29 cellular contexts compared by ENCODE assay signal in the genomic region with DNA sequence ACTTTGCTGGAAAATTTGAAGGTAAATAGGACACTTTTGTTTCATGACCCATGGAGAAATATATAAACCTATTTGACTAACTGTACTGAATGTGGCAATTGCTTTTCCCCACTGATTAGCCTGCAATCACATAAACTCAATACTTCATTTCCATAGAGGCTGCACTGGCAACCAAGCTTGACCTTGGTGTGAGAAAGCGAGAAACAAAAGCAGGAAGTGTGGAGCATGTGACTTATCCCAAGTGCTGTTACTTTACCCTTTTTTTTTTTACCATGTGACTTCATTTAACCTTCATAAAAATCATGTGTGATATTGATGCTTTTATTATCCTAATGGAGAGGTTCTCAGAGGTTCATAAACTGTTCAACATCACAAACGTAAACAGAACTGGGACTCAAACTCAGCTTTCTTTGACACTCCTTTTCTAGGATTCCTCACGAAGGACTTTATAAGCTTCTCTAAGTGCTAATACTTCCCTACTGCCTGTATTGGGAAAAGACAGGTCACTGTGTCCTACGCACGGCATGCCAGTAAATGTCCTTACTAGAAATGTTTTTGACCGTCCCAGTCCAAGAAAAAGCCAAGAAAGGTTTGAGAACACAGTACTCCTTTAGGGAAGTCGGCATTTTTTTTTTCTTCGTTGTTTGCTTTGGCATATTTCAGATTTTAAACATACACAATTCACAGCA. TPM values are rescaled to one million over a fixed set of nuclear protein-coding genes. Genes with fewer than 3 reads are reported as not detected.
DNase-seq lines count a peak whose midpoint lies in the region; ATAC-seq and TF ChIP-seq lines count a peak whose summit lies in the region.
"Had no signal": no experiment of that assay in that cellular context is flagged by ENCODE, and none has a peak within 500 bp of the region (broad histone marks: within the 10 kb centered on the region; RNA-seq: fewer than 3 reads in every experiment).

No MANE protein-coding gene starts in this region.

- H3K27me3 ChIP-seq in breast epithelium (no peaks in the 10 kb centered on the region), dorsolateral prefrontal cortex (no peaks in the 10 kb centered on the region)
- H3K27me3 ChIP-seq: colonic mucosa, Peyer's patch, tibial nerve had no signal

- no peak for DNase-seq in breast epithelium (ENCODE audit: low spot score in 2 of 2)
- no peak for DNase-seq in MCF 10A (ENCODE audit: unreplicated experiment)
- DNase-seq in fibroblast of pulmonary artery (ENCODE audit: low read depth): peak; percentile 8
- DNase-seq in osteocyte (ENCODE audit: extremely low spot score, unreplicated experiment): no peak
- no peak for DNase-seq in dorsolateral prefrontal cortex
- no peak for DNase-seq in iPS-NIHi11 (ENCODE audit: low spot score)
- DNase-seq in WTC11 (ENCODE audit: low spot score): no peak
- DNase-seq: 8988T; activated CD4-positive, alpha-beta T cell treated with anti-CD3 and anti-CD28 coated beads for 4 hours; activated T-cell treated with anti-CD3 and anti-CD28 coated beads, Interleukin-2, amount 50 U/mL, for 4 hours; CD4-positive, alpha-beta memory T cell; colonic mucosa; DMS 273 treated with DMSO at 0.1 percent for 48 hours; kidney glomerular epithelial cell; NCI-H1105; NCI-H2029 treated with DMSO at 0.1 percent for 48 hours; NCI-H446; nucleus accumbens; Peyer's patch; SJCRH30; stimulated activated naive CD8-positive, alpha-beta T cell treated with anti-CD3 and anti-CD28 coated beads, Interleukin-15, Interleukin-2, amounts not matched to agents 100 U/mL and 50 U/mL, for 24 hours had no signal

- ATAC-seq in GM21786 (IDR thresholded peaks at IDR 0.05; ENCODE audit: unreplicated experiment): no peak
- no peak for ATAC-seq in WTC11
- ATAC-seq: activated T-cell treated with anti-CD3 and anti-CD28 coated beads, Interleukin-2, amount 50 U/mL, for 4 hours; sciatic nerve; stimulated activated naive CD8-positive, alpha-beta T cell treated with anti-CD3 and anti-CD28 coated beads, Interleukin-15, Interleukin-2, amounts not matched to agents 100 U/mL and 50 U/mL, for 24 hours had no signal

- CTCF ChIA-PET in MCF 10A (lab: Yijun Ruan, JAX): interaction anchor here (0.7 to 1.0 kb wide), 4 partner anchors 8 to 1245 kb away, joined by 3 read pairs; no protein-coding TSS in a partner anchor
- CTCF ChIA-PET in WTC11 (lab: Charles Lee): no interaction called here

- intact Hi-C loops in breast epithelium (cut with DNase I; ENCODE audit: low total_unique reads) (no loop called here), MCF 10A (cut with micrococcal nuclease) (no loop called here), dorsolateral prefrontal cortex (cut with DNase I) (no loop called here)

- no peaks in the 10 kb centered on the region for H3K9me3 ChIP-seq in breast epithelium
- H3K9me3 ChIP-seq: colonic mucosa, Peyer's patch, SJCRH30, tibial nerve had no signal

- POLR2A ChIA-PET in MCF 10A (lab: Yijun Ruan, JAX) (no interaction called here), WTC11 (lab: Charles Lee) (no interaction called here)

- no peak overlapping the region for H3K4me3 ChIP-seq in breast epithelium
- no peak overlapping the region for H3K4me3 ChIP-seq in fibroblast of pulmonary artery (replicated peaks; ENCODE audit: low read depth, low read length)
- no peak overlapping the region for H3K4me3 ChIP-seq in dorsolateral prefrontal cortex
- H3K4me3 ChIP-seq: colonic mucosa, Peyer's patch, SJCRH30, tibial nerve had no signal

- TF ChIP-seq POLR2A in breast epithelium (IDR thresholded peaks at IDR 0.05): no peak

- peak overlapping the region; percentile 43 to 53 for H3K27ac ChIP-seq in breast epithelium
- peak overlapping the region in 7 of 59 donors; percentile 6 to 65 (median 21) for H3K27ac ChIP-seq in dorsolateral prefrontal cortex
- H3K27ac ChIP-seq: colonic mucosa, Peyer's patch, SJCRH30 had no signal

- H3K27ac Mint-ChIP-seq in MCF 10A (ENCODE audit: low read depth, unreplicated experiment): no peak overlapping the region
- H3K27ac Mint-ChIP-seq in osteocyte (ENCODE audit: unreplicated experiment): peak overlapping the region; percentile 6
- H3K27ac Mint-ChIP-seq in WTC11: no peak overlapping the region
- H3K27ac Mint-ChIP-seq: brain; CD4-positive, alpha-beta memory T cell; IgD-negative memory B cell; memory B cell; T-helper 1 cell treated with Interleukin-12 subunit alpha and Interleukin-12 subunit beta and Interleukin-4 antibody, amounts not matched to agents 30 μg/mL and 1 μg/mL, for 36 hours had no signal

- H3K9me3 Mint-ChIP-seq in MCF 10A (ENCODE audit: unreplicated experiment): peaks cover 8% of the 10 kb centered on the region
- peaks cover 3% of the 10 kb centered on the region for H3K9me3 Mint-ChIP-seq in osteocyte (ENCODE audit: unreplicated experiment)
- no peaks in the 10 kb centered on the region for H3K9me3 Mint-ChIP-seq in WTC11

- H3K27me3 Mint-ChIP-seq in MCF 10A (ENCODE audit: insufficient read depth, unreplicated experiment): no peaks in the 10 kb centered on the region
- peaks cover 2% of the 10 kb centered on the region for H3K27me3 Mint-ChIP-seq in osteocyte (ENCODE audit: unreplicated experiment)
- no peaks in the 10 kb centered on the region for H3K27me3 Mint-ChIP-seq in WTC11 (ENCODE audit: low read depth)
- H3K27me3 Mint-ChIP-seq: brain; CD4-positive, alpha-beta memory T cell; IgD-negative memory B cell; memory B cell had no signal

- TF ChIP-seq CTCF in breast epithelium (IDR thresholded peaks at IDR 0.05) (no peak), MCF 10A (IDR thresholded peaks at IDR 0.05; ENCODE audit: unreplicated experiment) (no peak), fibroblast of pulmonary artery (IDR thresholded peaks at IDR 0.05; ENCODE audit: low read length, missing control alignments) (no peak), osteocyte (IDR thresholded peaks at IDR 0.05) (no peak), dorsolateral prefrontal cortex (IDR thresholded peaks at IDR 0.05 in 54 of 56, conservative IDR thresholded peaks at IDR 0.05 in 2 of 56; ENCODE audit: low read depth in 1 of 56, partially characterized antibody in 56 of 56) (no peak), WTC11 (IDR thresholded peaks at IDR 0.05) (no peak)

- H3K4me1 Mint-ChIP-seq in MCF 10A (ENCODE audit: insufficient read depth, unreplicated experiment): peaks cover 6% of the 10 kb centered on the region
- peaks cover 12% of the 10 kb centered on the region for H3K4me1 Mint-ChIP-seq in osteocyte (ENCODE audit: unreplicated experiment)
- no peaks in the 10 kb centered on the region for H3K4me1 Mint-ChIP-seq in WTC11
- H3K4me1 Mint-ChIP-seq: CD4-positive, alpha-beta memory T cell; IgD-negative memory B cell; memory B cell had no signal

- H3K4me1 ChIP-seq in breast epithelium: no peaks in the 10 kb centered on the region
- H3K4me1 ChIP-seq: colonic mucosa, Peyer's patch, SJCRH30 had no signal

- H3K36me3 ChIP-seq in breast epithelium: no peaks in the 10 kb centered on the region
- H3K36me3 ChIP-seq: colonic mucosa, Peyer's patch, SJCRH30, tibial nerve had no signal

- BruUV-seq in MCF 10A (replicated peaks; lab: Mats Ljungman, UMichigan): no TSS peak

- no peak overlapping the region for H3K4me3 Mint-ChIP-seq in MCF 10A (ENCODE audit: unreplicated experiment)
- no peak overlapping the region for H3K4me3 Mint-ChIP-seq in osteocyte (ENCODE audit: unreplicated experiment)
- H3K4me3 Mint-ChIP-seq in WTC11: no peak overlapping the region
- H3K4me3 Mint-ChIP-seq: activated T-cell treated with anti-CD3 and anti-CD28 coated beads, Interleukin-2, amount 50 U/mL, for 4 hours; brain; CD4-positive, alpha-beta memory T cell; IgD-negative memory B cell; memory B cell; T-helper 1 cell treated with Interleukin-12 subunit alpha and Interleukin-12 subunit beta and Interleukin-4 antibody, amounts not matched to agents 30 μg/mL and 1 μg/mL, for 36 hours had no signal

- peaks cover 7% of the 10 kb centered on the region for H3K36me3 Mint-ChIP-seq in MCF 10A (ENCODE audit: insufficient read depth, unreplicated experiment)
- H3K36me3 Mint-ChIP-seq in osteocyte (ENCODE audit: unreplicated experiment): no peaks in the 10 kb centered on the region
- H3K36me3 Mint-ChIP-seq in WTC11: no peaks in the 10 kb centered on the region
- H3K36me3 Mint-ChIP-seq: brain; CD4-positive, alpha-beta memory T cell; memory B cell had no signal

TF ChIP-seq in WTC11, 78 proteins besides CTCF, POLR2A, EP300 and RAD21 (continues in another document):
- TF ChIP-seq CREB1 (CRISPR knock-in tag; IDR thresholded peaks at IDR 0.05) (no peak), JUN (CRISPR knock-in tag; IDR thresholded peaks at IDR 0.05) (no peak), ARID4B (CRISPR knock-in tag; IDR thresholded peaks at IDR 0.05; ENCODE audit: borderline replicate concordance) (no peak), SMAD3 (CRISPR knock-in tag; IDR thresholded peaks at IDR 0.05; ENCODE audit: borderline replicate concordance) (no peak)

RNA-seq across cellular contexts. Expression of gene ZNF385D, which starts 34.9 kb away (rescaled TPM):
- total RNA-seq in breast epithelium (1 to 10 TPM; 3.2 to 4.3 (median 3.8) TPM), MCF 10A (2022) (1.5 and 1.8 TPM in 2 replicates), osteocyte (0.43 and 0.71 TPM in 2 replicates), dorsolateral prefrontal cortex (10 to 100 TPM; 10.4 to 66.1 (median 32.9) TPM), WTC11 (2021) (8.5 to 9.6 TPM (median 9.0 TPM) in 3 replicates)
- total RNA-seq: activated CD8-positive, alpha-beta memory T cell treated with anti-CD3 and anti-CD28 coated beads for 36 hours; activated T-cell treated with anti-CD3 and anti-CD28 coated beads, Interleukin-2, amount 50 U/mL, for 4 hours; CD4-positive, alpha-beta memory T cell had no signal
